19 cellular contexts compared by ENCODE assay signal in genomic region chr9:85527331-85528015, GRCh38.
DNase-seq lines count a peak whose midpoint lies in the region; ATAC-seq and TF ChIP-seq lines count a peak whose summit lies in the region.
"Had no signal": no experiment of that assay in that cellular context is flagged by ENCODE, and none has a peak within 500 bp of the region (broad histone marks: within the 10 kb centered on the region; RNA-seq: fewer than 3 reads in every experiment).

No MANE protein-coding gene starts in this region.

- H3K4me3 ChIP-seq in cardiac fibroblast (replicated peaks in 1 of 2; ENCODE audit: low read depth in 2 of 2, low read length in 2 of 2) (no peak overlapping the region), subcutaneous abdominal adipose tissue (ENCODE audit: low read depth in 1 of 5, low read length in 5 of 5) (no peak overlapping the region)
- H3K4me3 ChIP-seq: PC-9 had no signal

- TF ChIP-seq CTCF in cardiac fibroblast (IDR thresholded peaks at IDR 0.05; ENCODE audit: low read depth, low read length) = no peak

- H3K27me3 ChIP-seq in subcutaneous abdominal adipose tissue (ENCODE audit: control insufficient read depth in 5 of 5, insufficient read depth in 4 of 5, low read length in 5 of 5) = peaks cover 0 to 3% (median under 1%) of the 10 kb centered on the region in 5 donors

- ATAC-seq in Right ventricle myocardium superior (ENCODE audit: poor library complexity) (peak; percentile 39), GM18907 (IDR thresholded peaks at IDR 0.05; ENCODE audit: unreplicated experiment) (no peak), HG02798 (IDR thresholded peaks at IDR 0.05; ENCODE audit: poor library complexity, unreplicated experiment) (no peak)
- ATAC-seq: natural killer cell; stimulated activated naive CD8-positive, alpha-beta T cell treated with anti-CD3 and anti-CD28 coated beads, Interleukin-15, amount 100 ng/mL, for 72 hours had no signal

- H3K9ac ChIP-seq in subcutaneous abdominal adipose tissue (ENCODE audit: low read length in 5 of 5) = peak overlapping the region in 1 of 5 donors; percentile 44

- intact Hi-C loops in Right ventricle myocardium superior (cut with DNase I) = no loop called here

- DNase-seq in cardiac fibroblast (ENCODE audit: low read depth in 2 of 2) (peak; percentile 33 to 50), Right ventricle myocardium superior (no peak), midbrain (lab: John Stamatoyannopoulos, UW) (peak; percentile 89), AG20443 (ENCODE audit: low spot score) (no peak), activated gamma-delta T cell (lab: John Stamatoyannopoulos, UW) (no peak)
- DNase-seq: activated effector memory CD4-positive, alpha-beta T cell treated with anti-CD3 and anti-CD28 coated beads, Interleukin-2, amount 50 U/mL, for 16 hours; BE2C; effector CD8-positive, alpha-beta T cell; H9; KG1; natural killer cell; NCI-H1417 treated with DMSO at 0.1 percent for 48 hours; NCI-H510A; PC-9; small intestine; stimulated activated naive CD8-positive, alpha-beta T cell treated with anti-CD3 and anti-CD28 coated beads, Interleukin-15, amount 100 ng/mL, for 72 hours had no signal

- no peaks in the 10 kb centered on the region for H3K9me3 ChIP-seq in subcutaneous abdominal adipose tissue (ENCODE audit: control insufficient read depth in 5 of 5, low read length in 5 of 5)
- H3K9me3 ChIP-seq: BE2C had no signal

- peak overlapping the region; percentile 77 for H3K27ac ChIP-seq in subcutaneous abdominal adipose tissue (ENCODE audit: low read depth, low read length)
- H3K27ac ChIP-seq: PC-9 had no signal

- no peaks in the 10 kb centered on the region for H3K36me3 ChIP-seq in subcutaneous abdominal adipose tissue (ENCODE audit: control insufficient read depth in 5 of 5, insufficient read depth in 5 of 5, low read length in 5 of 5)
- H3K36me3 ChIP-seq: BE2C had no signal

- peaks cover 4 to 65% (median 31%) of the 10 kb centered on the region in 5 donors for H3K4me1 ChIP-seq in subcutaneous abdominal adipose tissue (ENCODE audit: control insufficient read depth in 5 of 5, insufficient read depth in 5 of 5, low read length in 5 of 5)
- H3K4me1 ChIP-seq: BE2C had no signal

Comparison
In these comparisons a context has a peak if more than half of its experiments do, and no peak if none do; other contexts are left out.
1. DNase-seq: peak in cardiac fibroblast (2 of 2) and midbrain (single experiment); none in Right ventricle myocardium superior (single experiment), AG20443 (single experiment) and activated gamma-delta T cell (single experiment).